8 cellular contexts compared by ENCODE assay signal in the genomic region with DNA sequence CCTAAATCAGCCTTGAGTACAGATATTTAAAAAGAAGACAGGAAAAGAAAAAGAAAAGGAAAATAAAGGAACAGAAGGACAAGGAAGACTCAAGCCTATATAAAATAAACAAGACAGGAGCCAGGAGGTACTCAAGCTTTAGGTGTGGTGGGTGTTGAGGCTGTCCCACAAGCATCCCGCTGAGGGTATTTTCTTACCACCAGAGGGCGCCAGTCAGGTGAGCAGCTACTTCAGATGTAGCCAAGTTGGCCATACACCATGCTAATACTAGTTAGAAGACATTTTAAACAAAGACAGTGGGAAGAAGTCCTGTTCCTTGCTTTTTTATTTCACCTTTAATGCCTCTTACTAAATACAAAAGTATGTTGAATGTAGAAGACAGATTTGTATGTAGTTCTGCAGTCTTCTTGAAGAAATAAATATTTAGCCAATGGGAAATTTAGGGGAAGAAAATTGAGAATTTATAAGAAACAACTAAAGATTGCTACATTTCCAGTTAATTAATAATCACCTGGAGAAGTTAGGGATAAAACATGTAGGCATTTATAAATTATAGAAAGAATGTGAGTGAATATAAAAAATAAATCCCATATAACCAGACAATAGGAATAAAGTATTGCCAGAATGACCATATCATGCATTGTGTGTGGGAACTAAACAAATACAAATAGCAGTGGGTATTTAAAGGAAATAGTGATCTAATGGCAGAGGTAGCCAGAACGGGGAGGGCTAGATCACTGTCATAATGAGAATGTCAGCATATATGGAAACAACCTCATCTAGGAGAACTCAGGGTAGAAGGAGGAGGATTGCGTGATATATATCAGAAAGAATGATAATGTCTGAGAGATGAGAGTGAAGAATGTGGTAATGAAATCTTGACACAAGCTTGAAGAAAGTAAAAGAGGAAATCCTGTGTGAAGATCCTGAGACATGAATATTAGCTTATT.
DNase-seq lines count a peak whose midpoint lies in the region; ATAC-seq and TF ChIP-seq lines count a peak whose summit lies in the region.

No MANE protein-coding gene starts in this region.

- H3K4me3 Mint-ChIP-seq in neural crest cell = no peak overlapping the region

- H3K4me1 Mint-ChIP-seq in neural crest cell = no peaks in the 10 kb centered on the region

- no peaks in the 10 kb centered on the region for H3K9me3 Mint-ChIP-seq in neural crest cell

- H3K4me3 ChIP-seq in suprapubic skin = no peak overlapping the region

- no peaks in the 10 kb centered on the region for H3K27me3 ChIP-seq in suprapubic skin

- TF ChIP-seq CTCF in neural crest cell (conservative IDR thresholded peaks at IDR 0.05) = peak; percentile 91
- TF ChIP-seq CTCF in suprapubic skin (IDR thresholded peaks at IDR 0.05) = peak; percentile 64 to 74

- H3K9me3 ChIP-seq in suprapubic skin = no peaks in the 10 kb centered on the region

- no peak for TF ChIP-seq EP300 in suprapubic skin (IDR thresholded peaks at IDR 0.05)

- peak; percentile 84 for DNase-seq in CD1c-positive myeloid dendritic cell (ENCODE audit: extremely low spot score)
- peak; percentile 6 for DNase-seq in NK-92 treated with Interleukin-12 subunit alpha and Interleukin-12 subunit beta, amount 100 ng/mL, for 24 hours (lab: John Stamatoyannopoulos, UW)
- DNase-seq in activated CD8-positive, alpha-beta memory T cell treated with anti-CD3 and anti-CD28 coated beads for 48 hours (ENCODE audit: low read depth in 2 of 3, low spot score in 2 of 3) = peak; percentile 18 to 71 (median 37)
- DNase-seq in erythroblast (lab: John Stamatoyannopoulos, UW) = peak; percentile 77 to 89
- DNase-seq in neural crest cell (ENCODE audit: low read depth, low spot score) = peak; percentile 74
- DNase-seq in suprapubic skin (ENCODE audit: low spot score in 2 of 2) = no peak

- H3K27ac ChIP-seq in suprapubic skin = no peak overlapping the region

- no peaks in the 10 kb centered on the region for H3K27me3 Mint-ChIP-seq in neural crest cell (ENCODE audit: low read depth)

- ATAC-seq in GM18870 (IDR thresholded peaks at IDR 0.05; ENCODE audit: unreplicated experiment) (peak; percentile 71), HG03103 (IDR thresholded peaks at IDR 0.05; ENCODE audit: low read depth, unreplicated experiment) (peak; percentile 83)

- no peak overlapping the region for H3K27ac Mint-ChIP-seq in neural crest cell (ENCODE audit: unreplicated experiment)

- no peaks in the 10 kb centered on the region for H3K36me3 ChIP-seq in suprapubic skin

- 42% methylated on average over 4 of the region's 4 CpGs for WGBS in suprapubic skin

- TF ChIP-seq POLR2A in erythroblast (IDR thresholded peaks at IDR 0.05; ENCODE audit: low read length) = no peak
- TF ChIP-seq POLR2A in suprapubic skin (IDR thresholded peaks at IDR 0.05) = no peak

- no peaks in the 10 kb centered on the region for H3K4me1 ChIP-seq in suprapubic skin

- H3K36me3 Mint-ChIP-seq in neural crest cell (ENCODE audit: low read depth) = no peaks in the 10 kb centered on the region

Comparison
In these comparisons a context has a peak if more than half of its experiments do, and no peak if none do; other contexts are left out.
1. DNase-seq: peak in CD1c-positive myeloid dendritic cell (single experiment), NK-92 treated with Interleukin-12 subunit alpha and Interleukin-12 subunit beta, amount 100 ng/mL, for 24 hours (single experiment), activated CD8-positive, alpha-beta memory T cell treated with anti-CD3 and anti-CD28 coated beads for 48 hours (3 of 3), erythroblast (2 of 2) and neural crest cell (single experiment); none in suprapubic skin (0 of 2).